8 cellular contexts compared by ENCODE assay signal in genomic region chr9:120531683-120532300, GRCh38. TPM values are rescaled to one million over a fixed set of nuclear protein-coding genes. Genes with fewer than 3 reads are reported as not detected.
DNase-seq lines count a peak whose midpoint lies in the region; ATAC-seq and TF ChIP-seq lines count a peak whose summit lies in the region.

No MANE protein-coding gene starts in this region.

- peaks cover 7% of the 10 kb centered on the region for H3F3A ChIP-seq in neural progenitor cell (ENCODE audit: low read depth)

- no peak for ATAC-seq in sciatic nerve
- no peak for ATAC-seq in HG02763 (IDR thresholded peaks at IDR 0.05; ENCODE audit: unreplicated experiment)
- no peak for ATAC-seq in HG03521 (IDR thresholded peaks at IDR 0.05; ENCODE audit: unreplicated experiment)

- H3K79me2 ChIP-seq in H9 (ENCODE audit: insufficient read depth, low read length) = no peaks in the 10 kb centered on the region
- no peaks in the 10 kb centered on the region for H3K79me2 ChIP-seq in neural progenitor cell (ENCODE audit: low read depth)

- no peaks in the 10 kb centered on the region for H3K23me2 ChIP-seq in H9 (ENCODE audit: insufficient read length, low read depth, low read length, poor library complexity, severe bottlenecking)

- no peak overlapping the region for H3K4ac ChIP-seq in H9 (ENCODE audit: low read depth, low read length)

- H4K5ac ChIP-seq in H9 (ENCODE audit: insufficient read length, low read depth, low read length) = no peak overlapping the region

- no peak overlapping the region for H3K23ac ChIP-seq in H9 (ENCODE audit: insufficient read length, low read depth, low read length)

- H3K27me3 ChIP-seq in H9 (ENCODE audit: insufficient read depth, low read length) = no peaks in the 10 kb centered on the region
- no peaks in the 10 kb centered on the region for H3K27me3 ChIP-seq in dorsolateral prefrontal cortex
- H3K27me3 ChIP-seq in neural progenitor cell = no peaks in the 10 kb centered on the region

- intact Hi-C loops in dorsolateral prefrontal cortex (cut with DNase I) (no loop called here), sciatic nerve (cut with DNase I) (no loop called here)

- H3K36me3 ChIP-seq in neural progenitor cell = peaks cover 34% of the 10 kb centered on the region

- H3K27ac ChIP-seq in H9 (ENCODE audit: insufficient read length, low read depth, low read length) (no peak overlapping the region), dorsolateral prefrontal cortex (no peak overlapping the region), neural progenitor cell (no peak overlapping the region)

- no peak overlapping the region for H3K18ac ChIP-seq in H9 (ENCODE audit: insufficient read length, low read depth, low read length)

- no peak overlapping the region for H2BK20ac ChIP-seq in H9 (ENCODE audit: low read depth, low read length, poor library complexity, severe bottlenecking)

- no peak overlapping the region for H4K91ac ChIP-seq in H9 (ENCODE audit: insufficient read length, low read depth, low read length)

- peaks cover 0 to 3% of the 10 kb centered on the region in 2 experiments; a peak in 1 of 5 replicates for H3K9me3 Mint-ChIP-seq in H9
- H3K9me3 Mint-ChIP-seq in neural progenitor cell = no peaks in the 10 kb centered on the region

- peaks cover 28 to 30% of the 10 kb centered on the region in 2 experiments for H3K4me1 Mint-ChIP-seq in H9
- H3K4me1 Mint-ChIP-seq in neural progenitor cell = no peaks in the 10 kb centered on the region

- H3K27ac Mint-ChIP-seq in H9 = no peak overlapping the region
- H3K27ac Mint-ChIP-seq in neural progenitor cell = no peak overlapping the region

- no peak overlapping the region for H2BK5ac ChIP-seq in H9 (ENCODE audit: insufficient read length, low read length)

- TF ChIP-seq CTCF in AG10803 (conservative IDR thresholded peaks at IDR 0.05; ENCODE audit: low read length) (peak; percentile 63), H9 (conservative IDR thresholded peaks at IDR 0.05) (peak; percentile 79), dorsolateral prefrontal cortex (IDR thresholded peaks at IDR 0.05 in 54 of 56, conservative IDR thresholded peaks at IDR 0.05 in 2 of 56; ENCODE audit: low read depth in 1 of 56, partially characterized antibody in 56 of 56) (peak in 54 of 56 donors; percentile 9 to 66 (median 45)), neural progenitor cell (IDR thresholded peaks at IDR 0.05) (peak; percentile 62)

- no peaks in the 10 kb centered on the region for H3K79me1 ChIP-seq in H9 (ENCODE audit: insufficient read depth, low read depth, low read length, poor library complexity, severe bottlenecking)

- H3K4me1 ChIP-seq in H9 (ENCODE audit: insufficient read depth, low read length) (no peaks in the 10 kb centered on the region; the same call in 1 of the 2 replicates), neural progenitor cell (peaks cover 14% of the 10 kb centered on the region)

- no peak overlapping the region for H2BK120ac ChIP-seq in H9 (ENCODE audit: low read depth, low read length, poor library complexity, severe bottlenecking)

- no peak overlapping the region for H4K8ac ChIP-seq in H9 (replicated peaks; ENCODE audit: insufficient read length, low read depth, low read length)

- no CpG with 5 or more reads among the region's 2 CpGs for WGBS in H9 (ENCODE audit: extremely low coverage, insufficient read length, low lambda C conversion rate)

- H2AK5ac ChIP-seq in H9 (ENCODE audit: insufficient read length, low read length) = no peak overlapping the region

- no peak overlapping the region for H2BK12ac ChIP-seq in H9 (ENCODE audit: insufficient read length, low read depth, low read length)

- H3K9ac ChIP-seq in H9 (ENCODE audit: extremely low read depth, insufficient read length, low read length) (no peak overlapping the region), neural progenitor cell (no peak overlapping the region)

- H3K56ac ChIP-seq in H9 (ENCODE audit: insufficient read length, low read depth, low read length) = no peak overlapping the region

- no peak overlapping the region for H3K4me2 ChIP-seq in H9 (ENCODE audit: insufficient read depth, insufficient read length, low read length)
- H3K4me2 ChIP-seq in neural progenitor cell = no peak overlapping the region

- peaks cover 2% of the 10 kb centered on the region for H4K20me1 ChIP-seq in H9 (ENCODE audit: control insufficient read depth, insufficient read depth, insufficient read length)
- peaks cover 11% of the 10 kb centered on the region for H4K20me1 ChIP-seq in neural progenitor cell (ENCODE audit: low read depth)

- H2AFZ ChIP-seq in H9 (ENCODE audit: low read length) (no peak overlapping the region), neural progenitor cell (replicated peaks) (no peak overlapping the region)

- H3T11ph ChIP-seq in H9 (ENCODE audit: low read length) = no peak overlapping the region

- H3K14ac ChIP-seq in H9 (ENCODE audit: insufficient read depth, low read length) = no peak overlapping the region

- H3K27me3 Mint-ChIP-seq in H9 (ENCODE audit: low read depth) (no peaks in the 10 kb centered on the region), neural progenitor cell (ENCODE audit: insufficient read depth, low read depth) (no peaks in the 10 kb centered on the region)

- H2BK15ac ChIP-seq in H9 (ENCODE audit: low read depth, low read length) = no peak overlapping the region

- no peak overlapping the region for H3K4me3 ChIP-seq in AG10803 (ENCODE audit: low read length)
- no peak overlapping the region for H3K4me3 ChIP-seq in dorsolateral prefrontal cortex
- H3K4me3 ChIP-seq in neural progenitor cell = no peak overlapping the region

- DNase-seq in AG10803 (ENCODE audit: low read depth) (peak; percentile 18), H9 (peak; percentile 41), NCI-H524 treated with DMSO at 0.1 percent for 48 hours (lab: John Stamatoyannopoulos, UW) (peak; percentile 6), dorsolateral prefrontal cortex (no peak), neural progenitor cell (ENCODE audit: low spot score) (peak; percentile 44), sciatic nerve (ENCODE audit: low spot score) (no peak)

- H3K36me3 Mint-ChIP-seq in H9 (ENCODE audit: insufficient read depth in 1 of 3, low read depth in 3 of 3) (peaks cover 47 to 82% (median 65%) of the 10 kb centered on the region in 3 experiments), neural progenitor cell (peaks cover 58% of the 10 kb centered on the region)

- no peaks in the 10 kb centered on the region for H3K9me3 ChIP-seq in H9 (ENCODE audit: control insufficient read depth, low read depth, low read length)
- no peaks in the 10 kb centered on the region for H3K9me3 ChIP-seq in neural progenitor cell (ENCODE audit: low read depth)

- H3K4me3 Mint-ChIP-seq in H9 = no peak overlapping the region
- H3K4me3 Mint-ChIP-seq in neural progenitor cell = no peak overlapping the region

RNA-seq across cellular contexts. Expression of gene CDK5RAP2, which starts 48.2 kb away (rescaled TPM):
- 51.9 and 56.4 TPM in 2 replicates for total RNA-seq in H9 (2021)
- 100 to 1,000 TPM in 7 of 120 experiments, 10 to 100 TPM in 113; 45.9 to 132 (median 71.9) TPM for total RNA-seq in dorsolateral prefrontal cortex
- total RNA-seq in neural progenitor cell (ENCODE audit: low replicate concordance) = 62.5 and 72.6 TPM in 2 replicates
- 80.6 TPM for total RNA-seq in sciatic nerve

Comparison
In these comparisons a context has a peak if more than half of its experiments do, and no peak if none do; other contexts are left out.
1. DNase-seq: peak in AG10803 (single experiment), H9 (single experiment), NCI-H524 treated with DMSO at 0.1 percent for 48 hours (single experiment) and neural progenitor cell (single experiment); none in dorsolateral prefrontal cortex (0 of 10) and sciatic nerve (single experiment).
2. Peak in every context shown above with its lines, with median percentiles within 50 percentile points of each other: CTCF ChIP-seq.